ENCODE assay signal across 14 cellular contexts in genomic region chr6:98924647-98925046, GRCh38. TPM values are rescaled to one million over a fixed set of nuclear protein-coding genes. Genes with fewer than 3 reads are reported as not detected.
A peak's percentile ranks its signal among the peaks of the same experiment; 100 is the strongest.
DNase-seq lines count a peak whose midpoint lies in the region; ATAC-seq lines count a peak whose summit lies in the region.
"Had no signal": no experiment of that assay in that cellular context is flagged by ENCODE, and none has a peak within 500 bp of the region (broad histone marks: within the 10 kb centered on the region; RNA-seq: fewer than 3 reads in every experiment).

No MANE protein-coding gene starts in this region.

- peaks cover 0 to 2% of the 10 kb centered on the region in 2 donors for H3K36me3 ChIP-seq in aorta (ENCODE audit: control insufficient read depth in 1 of 2, insufficient read depth in 2 of 2, low read length in 1 of 2)

- H3K4me1 ChIP-seq in aorta (ENCODE audit: control insufficient read depth in 1 of 2, insufficient read depth in 2 of 2, low read length in 2 of 2): peaks cover 0 to 5% of the 10 kb centered on the region in 2 donors

- no peak overlapping the region for H3K27ac ChIP-seq in aorta (ENCODE audit: low read depth in 1 of 2, low read length in 2 of 2)

- no peak overlapping the region for H3K4me3 ChIP-seq in aorta (ENCODE audit: low read length in 2 of 2)

- no peaks in the 10 kb centered on the region for H3K9me3 ChIP-seq in aorta (ENCODE audit: control insufficient read depth, low read length)

- intact Hi-C loops in aorta (cut with DNase I): no loop called here

- no peaks in the 10 kb centered on the region for H3K27me3 ChIP-seq in aorta (ENCODE audit: control insufficient read depth in 1 of 2, insufficient read depth in 2 of 2, low read length in 1 of 2)

- ATAC-seq in GM18502 (IDR thresholded peaks at IDR 0.05; ENCODE audit: poor library complexity, unreplicated experiment) (no peak), aorta (ENCODE audit: low FRiP score) (no peak)

- 53 to 66% methylated on average over 6 of the region's 6 CpGs for WGBS in aorta, 2 donors

- peak; percentile 36 for DNase-seq in DMS53 treated with DMSO at 0.1 percent for 48 hours (lab: John Stamatoyannopoulos, UW; ENCODE audit: unreplicated experiment)
- DNase-seq in NCI-H1105 (lab: John Stamatoyannopoulos, UW): peak; percentile 78
- peak; percentile 53 for DNase-seq in cerebellar cortex (ENCODE audit: low spot score)
- peak; percentile 45 for DNase-seq in myocyte (ENCODE audit: low read depth)
- no peak for DNase-seq in aorta
- no peak for DNase-seq in mesenteric fat pad (ENCODE audit: low spot score)
- DNase-seq: activated B cell treated with CpG ODN at 0.5 μM for 24 hours; activated T-cell treated with anti-CD3 and anti-CD28 coated beads, Interleukin-2, amount 50 U/mL, for 48 hours; GDM1; KBM-7; NCI-H446; stimulated activated CD4-positive, alpha-beta T cell treated with anti-CD3 and anti-CD28 coated beads, Interleukin-4, amount 100 ng/mL, for 4 hours; T-helper 2 cell had no signal

RNA-seq across cellular contexts. Expression of gene FBXL4, which starts 23.1 kb away (rescaled TPM):
- total RNA-seq in myocyte (11.7 and 11.8 TPM in 2 replicates), aorta (10 to 100 TPM; 17.4 to 23.5 TPM), mesenteric fat pad (17.0 TPM)
- 6.8 TPM for polyA plus RNA-seq in myocyte (2012)
- 1 to 10 TPM; 4.5 to 6.0 TPM for polyA plus RNA-seq in aorta

Comparison
In these comparisons a context has a peak if more than half of its experiments do, and no peak if none do; other contexts are left out.
1. DNase-seq: peak in DMS53 treated with DMSO at 0.1 percent for 48 hours (single experiment), NCI-H1105 (single experiment), cerebellar cortex (single experiment) and myocyte (single experiment); none in aorta (0 of 2) and mesenteric fat pad (single experiment).